9 cellular contexts compared by ENCODE assay signal in genomic region chr15:88255496-88256171, GRCh38. TPM values are rescaled to one million over a fixed set of nuclear protein-coding genes. Genes with fewer than 3 reads are reported as not detected.
DNase-seq lines count a peak whose midpoint lies in the region; FAIRE-seq and TF ChIP-seq lines count a peak whose summit lies in the region.
"Had no signal": no experiment of that assay in that cellular context is flagged by ENCODE, and none has a peak within 500 bp of the region (broad histone marks: within the 10 kb centered on the region; RNA-seq: fewer than 3 reads in every experiment).

No MANE protein-coding gene starts in this region.

- in situ Hi-C loops in astrocyte of the spinal cord (cut with HindIII; ENCODE audit: low sequenced_read_pairs): no loop called here

- DNase-seq in activated CD4-positive, alpha-beta T cell treated with anti-CD3 and anti-CD28 coated beads, Interleukin-2, amount 10 ng/mL, durations not matched to agents 24 days and 14 days: no peak
- no peak for DNase-seq in activated CD4-positive, alpha-beta T cell treated with anti-CD3 and anti-CD28 coated beads, Interleukin-2, amount 50 U/mL, for 4 hours
- DNase-seq in astrocyte of the spinal cord (ENCODE audit: low read depth, low spot score): peak; percentile 27
- DNase-seq in kidney: no peak
- no peak for DNase-seq in GM19240 (ENCODE audit: insufficient read length, low spot score)
- no peak for DNase-seq in activated CD8-positive, alpha-beta memory T cell treated with anti-CD3 and anti-CD28 coated beads, Interleukin-2, amount 50 U/mL, for 48 hours
- DNase-seq in RKO (ENCODE audit: low spot score): no peak

- FAIRE-seq in kidney (lab: Jason Lieb, UNC): no peak
- FAIRE-seq: TTC549 had no signal

- H3K4me3 Mint-ChIP-seq in activated CD4-positive, alpha-beta T cell treated with anti-CD3 and anti-CD28 coated beads, Interleukin-2, amount 10 ng/mL, durations not matched to agents 24 days and 14 days: peak overlapping the region; percentile 66

- no peak overlapping the region for H3K9ac ChIP-seq in kidney (ENCODE audit: low read length in 2 of 2)

- peaks cover 64% of the 10 kb centered on the region for H3K27me3 Mint-ChIP-seq in activated CD4-positive, alpha-beta T cell treated with anti-CD3 and anti-CD28 coated beads, Interleukin-2, amount 10 ng/mL, durations not matched to agents 24 days and 14 days

- H3K4me1 ChIP-seq in kidney (ENCODE audit: control insufficient read depth in 1 of 2, insufficient read depth in 1 of 2, low read depth in 1 of 2, low read length in 2 of 2): peaks cover 0 to 8% of the 10 kb centered on the region in 2 donors

- peaks cover 11% of the 10 kb centered on the region for H3K4me1 Mint-ChIP-seq in activated CD4-positive, alpha-beta T cell treated with anti-CD3 and anti-CD28 coated beads, Interleukin-2, amount 10 ng/mL, durations not matched to agents 24 days and 14 days

- TF ChIP-seq CTCF in astrocyte of the spinal cord (IDR thresholded peaks at IDR 0.05; ENCODE audit: low read depth, low read length): no peak
- no peak for TF ChIP-seq CTCF in kidney (IDR thresholded peaks at IDR 0.05; ENCODE audit: borderline replicate concordance, extremely low read depth, insufficient read depth)

- H3K27ac ChIP-seq in kidney (ENCODE audit: low read depth in 2 of 2, low read length in 2 of 2) (peak overlapping the region in 1 of 2 donors; percentile 13), temporal lobe (ENCODE audit: low read depth, low read length) (peak overlapping the region; percentile 69)

- H3K36me3 Mint-ChIP-seq in activated CD4-positive, alpha-beta T cell treated with anti-CD3 and anti-CD28 coated beads, Interleukin-2, amount 10 ng/mL, durations not matched to agents 24 days and 14 days (ENCODE audit: low read depth): no peaks in the 10 kb centered on the region

- no peak overlapping the region for H3K27ac Mint-ChIP-seq in activated CD4-positive, alpha-beta T cell treated with anti-CD3 and anti-CD28 coated beads, Interleukin-2, amount 10 ng/mL, durations not matched to agents 24 days and 14 days

- H3K4me3 ChIP-seq in astrocyte of the spinal cord (ENCODE audit: low read depth, low read length): peak overlapping the region; percentile 32
- peak overlapping the region; percentile 29 to 37 for H3K4me3 ChIP-seq in kidney (ENCODE audit: low read length in 2 of 2)

- H3K9me3 Mint-ChIP-seq in activated CD4-positive, alpha-beta T cell treated with anti-CD3 and anti-CD28 coated beads, Interleukin-2, amount 10 ng/mL, durations not matched to agents 24 days and 14 days: no peaks in the 10 kb centered on the region

- intact Hi-C loops in activated CD4-positive, alpha-beta T cell treated with anti-CD3 and anti-CD28 coated beads, Interleukin-2, amount 10 ng/mL, durations not matched to agents 24 days and 14 days (cut with micrococcal nuclease): no loop called here
- intact Hi-C loops in kidney (cut with DNase I): no loop called here

- no peaks in the 10 kb centered on the region for H3K36me3 ChIP-seq in kidney (ENCODE audit: control insufficient read depth in 1 of 2, insufficient read depth in 2 of 2, low read length in 2 of 2)

- H3K9me3 ChIP-seq in kidney (ENCODE audit: control insufficient read depth in 1 of 2, low read length in 2 of 2): no peaks in the 10 kb centered on the region

RNA-seq across cellular contexts. Expression of gene NTRK3, which starts 0.9 kb away (rescaled TPM):
- total RNA-seq in activated CD4-positive, alpha-beta T cell treated with anti-CD3 and anti-CD28 coated beads, Interleukin-2, amount 10 ng/mL, durations not matched to agents 24 days and 14 days: 0.37 and 1.6 TPM in 2 replicates
- total RNA-seq in kidney (25.5 TPM), temporal lobe (50.9 TPM)
- 8.9 TPM for polyA plus RNA-seq in kidney (ENCODE audit: insufficient read depth, low read depth, low replicate concordance)

Comparison
In these comparisons a context has a peak if more than half of its experiments do, and no peak if none do; other contexts are left out.
1. RNA of gene NTRK3, which starts 0.9 kb away (total RNA-seq): 50.9 TPM in temporal lobe (single experiment) and 25.5 TPM in kidney (single experiment); 0.37 to 1.6 TPM in activated CD4-positive, alpha-beta T cell treated with anti-CD3 and anti-CD28 coated beads, Interleukin-2, amount 10 ng/mL, durations not matched to agents 24 days and 14 days; every median in the first group is over 10 times any median in the second.